In genomic region chr19:49771674-49772139, GRCh38 we compare ENCODE assay signal across 1 cellular context.
TF ChIP-seq lines count a peak whose summit lies in the region.

No MANE protein-coding gene starts in this region.

TF ChIP-seq in K562, 482 proteins besides CTCF, POLR2A, EP300 and RAD21:
- TF ChIP-seq NFE2 (IDR thresholded peaks at IDR 0.05; ENCODE audit: low read depth), result no peak
- TF ChIP-seq ZNF217 (CRISPR knock-in tag; IDR thresholded peaks at IDR 0.05), result no peak
- 0 out of 4 replicates have a peak, but pooled peaks of 1 of the 2 experiments have one; percentile 44 for TF ChIP-seq MLLT1 (IDR thresholded peaks at IDR 0.05)
- no peak for TF ChIP-seq NCOA4 (IDR thresholded peaks at IDR 0.05; ENCODE audit: partially characterized antibody)
- no peak for TF ChIP-seq TCF15 (CRISPR knock-in tag; IDR thresholded peaks at IDR 0.05)
TF ChIP-seq in K562: peak in this region for 1.
